In the genomic region with DNA sequence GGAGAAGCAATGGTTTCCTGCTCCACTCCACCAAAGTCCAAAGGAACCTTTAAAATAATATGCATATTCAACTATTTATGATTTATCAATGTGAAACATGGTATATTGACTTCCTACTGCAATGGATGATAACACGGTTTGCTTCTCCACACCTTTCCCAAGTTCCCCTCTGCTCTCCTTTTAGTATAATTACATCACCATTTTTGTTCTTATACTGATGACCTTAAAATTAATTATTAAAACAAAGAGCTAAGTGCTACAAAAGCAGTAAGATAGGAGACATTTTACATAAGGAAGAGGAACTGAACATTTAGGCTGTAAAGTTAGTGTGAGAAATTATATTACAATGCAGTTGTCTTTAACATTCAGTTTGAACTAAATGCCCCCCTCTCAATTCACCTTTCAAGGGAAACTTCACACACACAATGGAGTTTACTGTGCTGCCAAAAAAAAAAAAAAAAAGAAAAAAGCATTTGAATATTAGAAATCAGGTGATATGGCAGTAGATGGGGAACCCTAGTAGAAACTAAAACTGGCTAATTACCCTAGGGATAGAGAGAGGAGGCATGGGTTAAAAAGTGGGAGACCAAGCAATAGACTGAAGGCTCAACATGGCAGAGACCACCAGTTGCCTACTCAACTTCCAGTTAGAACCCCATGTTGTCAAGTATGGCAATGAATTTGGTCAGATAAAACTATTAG, we compare ENCODE assay signal across 25 cellular contexts. TPM values are rescaled to one million over a fixed set of nuclear protein-coding genes. Genes with fewer than 3 reads are reported as not detected.
DNase-seq lines count a peak whose midpoint lies in the region; ATAC-seq and TF ChIP-seq lines count a peak whose summit lies in the region.
"Had no signal": no experiment of that assay in that cellular context is flagged by ENCODE, and none has a peak within 500 bp of the region (broad histone marks: within the 10 kb centered on the region; RNA-seq: fewer than 3 reads in every experiment).

No MANE protein-coding gene starts in this region.

- DNase-seq in smooth muscle cell (lab: John Stamatoyannopoulos, UW; ENCODE audit: unreplicated experiment) (no peak), globus pallidus (ENCODE audit: low spot score) (no peak), endothelial cell (ENCODE audit: low spot score) (no peak)
- no peak for DNase-seq in stimulated activated CD4-positive, alpha-beta T cell treated with anti-CD3 and anti-CD28 coated beads, Interleukin-4, amount 100 ng/mL, for 1 hour
- DNase-seq: CD8-positive, alpha-beta memory T cell; DMS53; EL; HCEC 1CT; Kasumi-1; MG63; NCI-H1048; NCI-H1436; NCI-H2029 treated with DMSO at 0.1 percent for 48 hours; NCI-H2171; NCI-H446; NCI-H526 treated with DMSO at 0.1 percent for 48 hours; Right ventricle myocardium superior had no signal

- H3F3A ChIP-seq in smooth muscle cell (ENCODE audit: low read depth), result no peaks in the 10 kb centered on the region

- peak overlapping the region; percentile 54 for H3K4me2 ChIP-seq in smooth muscle cell
- H3K4me2 ChIP-seq: BLaER1 treated with 17β-estradiol and CSF1 and Interleukin-3, amounts not matched to agents 10 nM and 100 nM; GM23338 had no signal

- ATAC-seq in GM18517 (IDR thresholded peaks at IDR 0.05; ENCODE audit: unreplicated experiment), result peak; percentile 15
- ATAC-seq in GM21526 (IDR thresholded peaks at IDR 0.05; ENCODE audit: low FRiP score, unreplicated experiment), result peak; percentile 3
- ATAC-seq in HG03521 (IDR thresholded peaks at IDR 0.05; ENCODE audit: unreplicated experiment), result peak; percentile 7
- no peak for ATAC-seq in GM19324 (IDR thresholded peaks at IDR 0.05; ENCODE audit: low FRiP score, unreplicated experiment)
- ATAC-seq: GM23338 had no signal

- H3K27ac Mint-ChIP-seq in endothelial cell (ENCODE audit: unreplicated experiment), result no peak overlapping the region
- H3K27ac Mint-ChIP-seq: CD8-positive, alpha-beta memory T cell; GM23338 had no signal

- H3K27ac ChIP-seq in smooth muscle cell (ENCODE audit: low read depth), result peak overlapping the region; percentile 63
- H3K27ac ChIP-seq: BLaER1 treated with 17β-estradiol and CSF1 and Interleukin-3, amounts not matched to agents 10 nM and 100 nM; SK-N-MC had no signal

- no peaks in the 10 kb centered on the region for H3K9me3 ChIP-seq in smooth muscle cell (replicated peaks; ENCODE audit: low read depth)
- H3K9me3 ChIP-seq: MG63 had no signal

- no peaks in the 10 kb centered on the region for H3K9me3 Mint-ChIP-seq in endothelial cell (ENCODE audit: unreplicated experiment)

- no peaks in the 10 kb centered on the region for H3K4me1 ChIP-seq in smooth muscle cell (ENCODE audit: low read depth)

- H2AFZ ChIP-seq in smooth muscle cell (ENCODE audit: low read depth), result no peak overlapping the region
- H2AFZ ChIP-seq: GM23338 had no signal

- no peaks in the 10 kb centered on the region for H3K27me3 ChIP-seq in smooth muscle cell (ENCODE audit: low read depth)
- H3K27me3 ChIP-seq: BLaER1 treated with 17β-estradiol and CSF1 and Interleukin-3, amounts not matched to agents 10 nM and 100 nM; MG63 had no signal

- 97% methylated on average over 1 of the region's 1 CpG for WGBS in smooth muscle cell (ENCODE audit: low lambda C conversion rate)

- no peaks in the 10 kb centered on the region for H4K20me1 ChIP-seq in smooth muscle cell (ENCODE audit: low read depth)
- H4K20me1 ChIP-seq: BLaER1 treated with 17β-estradiol and CSF1 and Interleukin-3, amounts not matched to agents 10 nM and 100 nM had no signal

- TF ChIP-seq CTCF in smooth muscle cell (IDR thresholded peaks at IDR 0.05; ENCODE audit: borderline replicate concordance, insufficient read depth, poor library complexity, severe bottlenecking), result no peak
- TF ChIP-seq CTCF in endothelial cell (IDR thresholded peaks at IDR 0.05; ENCODE audit: unreplicated experiment), result no peak

- no peaks in the 10 kb centered on the region for H3K36me3 Mint-ChIP-seq in endothelial cell (ENCODE audit: low read depth, unreplicated experiment)

- H3K4me3 Mint-ChIP-seq in endothelial cell (ENCODE audit: unreplicated experiment), result no peak overlapping the region
- H3K4me3 Mint-ChIP-seq: CD8-positive, alpha-beta memory T cell; GM23338 had no signal

- H3K4me1 Mint-ChIP-seq in endothelial cell (ENCODE audit: unreplicated experiment), result no peaks in the 10 kb centered on the region
- H3K4me1 Mint-ChIP-seq: CD8-positive, alpha-beta memory T cell; GM23338 had no signal

- no peaks in the 10 kb centered on the region for H3K27me3 Mint-ChIP-seq in endothelial cell (ENCODE audit: unreplicated experiment)
- H3K27me3 Mint-ChIP-seq: CD8-positive, alpha-beta memory T cell; IgD-negative memory B cell had no signal

- no peak overlapping the region for H3K9ac ChIP-seq in smooth muscle cell (ENCODE audit: low read depth)
- H3K9ac ChIP-seq: BLaER1 treated with 17β-estradiol and CSF1 and Interleukin-3, amounts not matched to agents 10 nM and 100 nM had no signal

- no peaks in the 10 kb centered on the region for H3K79me2 ChIP-seq in smooth muscle cell (ENCODE audit: low read depth)

- H3K4me3 ChIP-seq in smooth muscle cell, result no peak overlapping the region
- H3K4me3 ChIP-seq: BLaER1 treated with 17β-estradiol and CSF1 and Interleukin-3, amounts not matched to agents 10 nM and 100 nM; GM23338; MG63; SK-N-MC had no signal

- H3K36me3 ChIP-seq in smooth muscle cell (ENCODE audit: low read depth), result no peaks in the 10 kb centered on the region
- H3K36me3 ChIP-seq: BLaER1 treated with 17β-estradiol and CSF1 and Interleukin-3, amounts not matched to agents 10 nM and 100 nM; MG63 had no signal

RNA-seq across cellular contexts. Expression of gene STK38L, which starts 37.1 kb away (rescaled TPM):
- total RNA-seq in smooth muscle cell (178 and 190 TPM in 2 replicates), endothelial cell (ENCODE audit: unreplicated experiment) (30.8 TPM)
- 57.8 and 82.7 TPM in 2 replicates for polyA plus RNA-seq in smooth muscle cell
